Comparison of ENCODE assay signal across 8 cellular contexts in the genomic region with DNA sequence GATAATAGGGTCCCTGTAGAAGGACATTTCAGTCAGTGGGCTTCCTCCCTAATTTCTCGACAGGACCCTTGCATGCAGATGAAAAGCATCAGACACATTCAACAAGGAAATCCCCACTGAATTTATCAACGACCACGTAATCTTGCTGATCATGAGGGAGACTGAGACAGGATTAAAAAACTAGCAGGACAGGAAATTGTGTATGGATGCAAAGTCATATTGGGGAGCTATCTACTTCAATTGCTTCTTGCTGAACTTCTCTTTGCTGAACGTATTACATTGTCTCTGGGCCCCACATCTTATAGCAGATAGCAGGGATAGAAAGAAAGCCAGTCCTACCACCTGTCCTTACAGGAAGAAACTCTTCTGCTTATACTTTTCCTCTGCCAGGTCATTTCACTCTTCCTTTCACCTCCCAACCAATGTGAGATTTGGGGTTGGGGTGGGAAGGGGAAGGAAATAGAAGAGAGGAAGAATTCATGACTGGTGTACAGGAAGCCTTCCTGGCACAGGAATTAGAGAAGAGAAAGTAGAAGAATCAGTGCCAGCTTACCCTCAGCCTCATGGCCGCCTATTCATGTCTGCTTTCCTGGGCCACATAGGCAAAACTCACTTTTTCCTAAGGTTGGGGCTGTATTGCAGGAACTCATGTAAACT.
DNase-seq lines count a peak whose midpoint lies in the region; ATAC-seq and TF ChIP-seq lines count a peak whose summit lies in the region.
"Had no signal": no experiment of that assay in that cellular context is flagged by ENCODE, and none has a peak within 500 bp of the region (broad histone marks: within the 10 kb centered on the region; RNA-seq: fewer than 3 reads in every experiment).

No MANE protein-coding gene starts in this region.

- H3K36me3 ChIP-seq in RWPE2 (ENCODE audit: low read depth) = no peaks in the 10 kb centered on the region
- no peaks in the 10 kb centered on the region for H3K36me3 ChIP-seq in upper lobe of left lung
- no peaks in the 10 kb centered on the region for H3K36me3 ChIP-seq in testis (ENCODE audit: low read depth, missing control alignments)

- TF ChIP-seq EP300 in upper lobe of left lung (IDR thresholded peaks at IDR 0.05) = no peak

- peak overlapping the region; percentile 99 for H3K27ac ChIP-seq in RWPE2 (ENCODE audit: poor library complexity, severe bottlenecking)
- H3K27ac ChIP-seq in upper lobe of left lung = peak overlapping the region; percentile 44 to 76 (median 58)
- peak overlapping the region in 1 of 2 donors; percentile 47 for H3K27ac ChIP-seq in testis

- H3K27me3 Mint-ChIP-seq in naive B cell = no peaks in the 10 kb centered on the region

- WGBS in upper lobe of left lung, 2 donors = 31 to 38% methylated on average over 5 of the region's 5 CpGs
- 63 to 78% methylated on average over 5 of the region's 5 CpGs for WGBS in testis, 2 donors

- H3K4me1 ChIP-seq in RWPE2 (ENCODE audit: insufficient read depth, poor library complexity, severe bottlenecking) (peaks cover 46% of the 10 kb centered on the region), upper lobe of left lung (peaks cover 21 to 31% (median 26%) of the 10 kb centered on the region in 4 donors), testis (peaks cover 13% of the 10 kb centered on the region)

- ATAC-seq in RWPE2 (ENCODE audit: low read depth) (no peak), naive B cell (ENCODE audit: low read depth in 2 of 2) (no peak), upper lobe of left lung (ENCODE audit: low FRiP score in 2 of 2) (peak in 1 of 2 donors; percentile 44)

- peaks cover 7 to 15% of the 10 kb centered on the region in 2 donors for H3K36me3 Mint-ChIP-seq in naive B cell

- H3K9me3 ChIP-seq in RWPE2 (ENCODE audit: severe bottlenecking) (no peaks in the 10 kb centered on the region), upper lobe of left lung (peaks cover 0 to 8% (median 5%) of the 10 kb centered on the region in 4 donors), testis (no peaks in the 10 kb centered on the region)

- TF ChIP-seq POLR2A in upper lobe of left lung (IDR thresholded peaks at IDR 0.05) (no peak), testis (IDR thresholded peaks at IDR 0.05) (no peak)

- peak overlapping the region in 2 of 8 donors; percentile 29 to 71 for H3K4me3 Mint-ChIP-seq in naive B cell

- H3K9me3 Mint-ChIP-seq in naive B cell = peaks cover 0 to 20% (median 15%) of the 10 kb centered on the region in 7 donors

- H3K27me3 ChIP-seq in RWPE2 (ENCODE audit: insufficient read depth, poor library complexity, severe bottlenecking) (no peaks in the 10 kb centered on the region), upper lobe of left lung (no peaks in the 10 kb centered on the region), testis (no peaks in the 10 kb centered on the region)

- intact Hi-C loops in testis (cut with DNase I; ENCODE audit: low total_unique reads) = no loop called here

- peaks cover 10 to 24% (median 16%) of the 10 kb centered on the region in 3 donors for H3K4me1 Mint-ChIP-seq in naive B cell

- TF ChIP-seq CTCF in RWPE2 (IDR thresholded peaks at IDR 0.05; ENCODE audit: poor library complexity, severe bottlenecking) (no peak), epithelial cell of esophagus (IDR thresholded peaks at IDR 0.05; ENCODE audit: insufficient read depth, low read depth, low read length, missing control alignments) (no peak), upper lobe of left lung (IDR thresholded peaks at IDR 0.05) (no peak), testis (IDR thresholded peaks at IDR 0.05) (no peak)

- DNase-seq in RWPE2 (ENCODE audit: low spot score) (no peak), epithelial cell of esophagus (ENCODE audit: low read depth) (peak; percentile 48), naive B cell (no peak), upper lobe of left lung (no peak), testis (no peak), OCI-M1 (lab: John Stamatoyannopoulos, UW) (no peak), NCI-H2171 (lab: John Stamatoyannopoulos, UW) (no peak)
- DNase-seq: SIG-M5 had no signal

- H3K4me3 ChIP-seq in RWPE2 (ENCODE audit: severe bottlenecking) (no peak overlapping the region), epithelial cell of esophagus (ENCODE audit: low read length) (no peak overlapping the region), upper lobe of left lung (no peak overlapping the region), testis (no peak overlapping the region)

- H3K27ac Mint-ChIP-seq in naive B cell = peak overlapping the region in 4 of 6 donors; percentile 36 to 89 (median 50)
